1 cellular context compared by ENCODE assay signal in genomic region chr14:60085085-60085484, GRCh38.
TF ChIP-seq lines count a peak whose summit lies in the region.

No MANE protein-coding gene starts in this region.

TF ChIP-seq in GM23338, 12 proteins besides CTCF, POLR2A, EP300 and RAD21 (continued from another document):
- TF ChIP-seq ZNF462 (CRISPR knock-in tag; IDR thresholded peaks at IDR 0.05): no peak
- TF ChIP-seq ETS1 (IDR thresholded peaks at IDR 0.05): no peak
- TF ChIP-seq JUNB (IDR thresholded peaks at IDR 0.05; ENCODE audit: unreplicated experiment): no peak
- TF ChIP-seq EZH2 (IDR thresholded peaks at IDR 0.05; ENCODE audit: low read depth, unreplicated experiment): no peak
- TF ChIP-seq REST (IDR thresholded peaks at IDR 0.05; ENCODE audit: unreplicated experiment): no peak
- no peak for TF ChIP-seq ZNF331 (CRISPR knock-in tag; IDR thresholded peaks at IDR 0.05; ENCODE audit: low read depth)
- no peak for TF ChIP-seq CREB1 (CRISPR knock-in tag; IDR thresholded peaks at IDR 0.05; ENCODE audit: low read depth)
- TF ChIP-seq POLR2AphosphoS5 (IDR thresholded peaks at IDR 0.05; ENCODE audit: low read depth): no peak
- no peak for TF ChIP-seq NANOG (IDR thresholded peaks at IDR 0.05; ENCODE audit: borderline replicate concordance)
- TF ChIP-seq ZNF114 (CRISPR knock-in tag; IDR thresholded peaks at IDR 0.05): no peak
- TF ChIP-seq STAT1 (IDR thresholded peaks at IDR 0.05; ENCODE audit: unreplicated experiment): no peak
